1 cellular context compared by ENCODE assay signal in genomic region chr14:76205708-76206107, GRCh38.
A peak's percentile ranks its signal among the peaks of the same experiment; 100 is the strongest.
TF ChIP-seq lines count a peak whose summit lies in the region.

No MANE protein-coding gene starts in this region.

TF ChIP-seq in GM12878, 131 proteins besides CTCF, POLR2A, EP300 and RAD21 (continued from another document and continues in another):
- TF ChIP-seq, protein P1, sequence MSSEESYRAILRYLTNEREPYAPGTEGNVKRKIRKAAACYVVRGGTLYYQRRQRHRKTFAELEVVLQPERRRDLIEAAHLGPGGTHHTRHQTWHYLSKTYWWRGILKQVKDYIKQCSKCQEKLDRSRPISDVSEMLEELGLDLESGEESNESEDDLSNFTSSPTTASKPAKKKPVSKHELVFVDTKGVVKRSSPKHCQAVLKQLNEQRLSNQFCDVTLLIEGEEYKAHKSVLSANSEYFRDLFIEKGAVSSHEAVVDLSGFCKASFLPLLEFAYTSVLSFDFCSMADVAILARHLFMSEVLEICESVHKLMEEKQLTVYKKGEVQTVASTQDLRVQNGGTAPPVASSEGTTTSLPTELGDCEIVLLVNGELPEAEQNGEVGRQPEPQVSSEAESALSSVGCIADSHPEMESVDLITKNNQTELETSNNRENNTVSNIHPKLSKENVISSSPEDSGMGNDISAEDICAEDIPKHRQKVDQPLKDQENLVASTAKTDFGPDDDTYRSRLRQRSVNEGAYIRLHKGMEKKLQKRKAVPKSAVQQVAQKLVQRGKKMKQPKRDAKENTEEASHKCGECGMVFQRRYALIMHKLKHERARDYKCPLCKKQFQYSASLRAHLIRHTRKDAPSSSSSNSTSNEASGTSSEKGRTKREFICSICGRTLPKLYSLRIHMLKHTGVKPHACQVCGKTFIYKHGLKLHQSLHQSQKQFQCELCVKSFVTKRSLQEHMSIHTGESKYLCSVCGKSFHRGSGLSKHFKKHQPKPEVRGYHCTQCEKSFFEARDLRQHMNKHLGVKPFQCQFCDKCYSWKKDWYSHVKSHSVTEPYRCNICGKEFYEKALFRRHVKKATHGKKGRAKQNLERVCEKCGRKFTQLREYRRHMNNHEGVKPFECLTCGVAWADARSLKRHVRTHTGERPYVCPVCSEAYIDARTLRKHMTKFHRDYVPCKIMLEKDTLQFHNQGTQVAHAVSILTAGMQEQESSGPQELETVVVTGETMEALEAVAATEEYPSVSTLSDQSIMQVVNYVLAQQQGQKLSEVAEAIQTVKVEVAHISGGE (CRISPR knock-in tag; IDR thresholded peaks at IDR 0.05) = no peak
- TF ChIP-seq CHD4 (IDR thresholded peaks at IDR 0.05) = no peak
- TF ChIP-seq BCL11A (IDR thresholded peaks at IDR 0.05; ENCODE audit: low read depth, low read length) = no peak
- TF ChIP-seq, protein P2, sequence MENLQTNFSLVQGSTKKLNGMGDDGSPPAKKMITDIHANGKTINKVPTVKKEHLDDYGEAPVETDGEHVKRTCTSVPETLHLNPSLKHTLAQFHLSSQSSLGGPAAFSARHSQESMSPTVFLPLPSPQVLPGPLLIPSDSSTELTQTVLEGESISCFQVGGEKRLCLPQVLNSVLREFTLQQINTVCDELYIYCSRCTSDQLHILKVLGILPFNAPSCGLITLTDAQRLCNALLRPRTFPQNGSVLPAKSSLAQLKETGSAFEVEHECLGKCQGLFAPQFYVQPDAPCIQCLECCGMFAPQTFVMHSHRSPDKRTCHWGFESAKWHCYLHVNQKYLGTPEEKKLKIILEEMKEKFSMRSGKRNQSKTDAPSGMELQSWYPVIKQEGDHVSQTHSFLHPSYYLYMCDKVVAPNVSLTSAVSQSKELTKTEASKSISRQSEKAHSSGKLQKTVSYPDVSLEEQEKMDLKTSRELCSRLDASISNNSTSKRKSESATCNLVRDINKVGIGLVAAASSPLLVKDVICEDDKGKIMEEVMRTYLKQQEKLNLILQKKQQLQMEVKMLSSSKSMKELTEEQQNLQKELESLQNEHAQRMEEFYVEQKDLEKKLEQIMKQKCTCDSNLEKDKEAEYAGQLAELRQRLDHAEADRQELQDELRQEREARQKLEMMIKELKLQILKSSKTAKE (IDR thresholded peaks at IDR 0.05; ENCODE audit: low read depth, poor library complexity, severe bottlenecking) = no peak
- peak; percentile 62; the same call in 2 of the 3 replicates for TF ChIP-seq POU2F2 (IDR thresholded peaks at IDR 0.05; ENCODE audit: borderline replicate concordance, low read depth, low read length)
- TF ChIP-seq, protein P3, sequence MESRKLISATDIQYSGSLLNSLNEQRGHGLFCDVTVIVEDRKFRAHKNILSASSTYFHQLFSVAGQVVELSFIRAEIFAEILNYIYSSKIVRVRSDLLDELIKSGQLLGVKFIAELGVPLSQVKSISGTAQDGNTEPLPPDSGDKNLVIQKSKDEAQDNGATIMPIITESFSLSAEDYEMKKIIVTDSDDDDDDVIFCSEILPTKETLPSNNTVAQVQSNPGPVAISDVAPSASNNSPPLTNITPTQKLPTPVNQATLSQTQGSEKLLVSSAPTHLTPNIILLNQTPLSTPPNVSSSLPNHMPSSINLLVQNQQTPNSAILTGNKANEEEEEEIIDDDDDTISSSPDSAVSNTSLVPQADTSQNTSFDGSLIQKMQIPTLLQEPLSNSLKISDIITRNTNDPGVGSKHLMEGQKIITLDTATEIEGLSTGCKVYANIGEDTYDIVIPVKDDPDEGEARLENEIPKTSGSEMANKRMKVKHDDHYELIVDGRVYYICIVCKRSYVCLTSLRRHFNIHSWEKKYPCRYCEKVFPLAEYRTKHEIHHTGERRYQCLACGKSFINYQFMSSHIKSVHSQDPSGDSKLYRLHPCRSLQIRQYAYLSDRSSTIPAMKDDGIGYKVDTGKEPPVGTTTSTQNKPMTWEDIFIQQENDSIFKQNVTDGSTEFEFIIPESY (IDR thresholded peaks at IDR 0.05) = no peak
- TF ChIP-seq EGR1 (IDR thresholded peaks at IDR 0.05; ENCODE audit: borderline replicate concordance in 1 of 2, low read depth in 2 of 2, low read length in 2 of 2) = no peak
- no peak for TF ChIP-seq ZNF217 (IDR thresholded peaks at IDR 0.05)
- TF ChIP-seq, protein P4, sequence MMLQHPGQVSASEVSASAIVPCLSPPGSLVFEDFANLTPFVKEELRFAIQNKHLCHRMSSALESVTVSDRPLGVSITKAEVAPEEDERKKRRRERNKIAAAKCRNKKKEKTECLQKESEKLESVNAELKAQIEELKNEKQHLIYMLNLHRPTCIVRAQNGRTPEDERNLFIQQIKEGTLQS (IDR thresholded peaks at IDR 0.05; ENCODE audit: borderline replicate concordance, extremely low read depth, low read depth, low read length) = no peak
- TF ChIP-seq SUZ12 (IDR thresholded peaks at IDR 0.05; ENCODE audit: unreplicated experiment) = no peak
- no peak for TF ChIP-seq BACH1 (IDR thresholded peaks at IDR 0.05; ENCODE audit: borderline replicate concordance)
- TF ChIP-seq TARDBP (IDR thresholded peaks at IDR 0.05; ENCODE audit: borderline replicate concordance) = no peak
- TF ChIP-seq IKZF2 (IDR thresholded peaks at IDR 0.05) = peak; percentile 12 to 74; a peak in 3 of 4 replicates
- no peak for TF ChIP-seq ZNF207 (IDR thresholded peaks at IDR 0.05; ENCODE audit: borderline replicate concordance)
- TF ChIP-seq, protein P5, sequence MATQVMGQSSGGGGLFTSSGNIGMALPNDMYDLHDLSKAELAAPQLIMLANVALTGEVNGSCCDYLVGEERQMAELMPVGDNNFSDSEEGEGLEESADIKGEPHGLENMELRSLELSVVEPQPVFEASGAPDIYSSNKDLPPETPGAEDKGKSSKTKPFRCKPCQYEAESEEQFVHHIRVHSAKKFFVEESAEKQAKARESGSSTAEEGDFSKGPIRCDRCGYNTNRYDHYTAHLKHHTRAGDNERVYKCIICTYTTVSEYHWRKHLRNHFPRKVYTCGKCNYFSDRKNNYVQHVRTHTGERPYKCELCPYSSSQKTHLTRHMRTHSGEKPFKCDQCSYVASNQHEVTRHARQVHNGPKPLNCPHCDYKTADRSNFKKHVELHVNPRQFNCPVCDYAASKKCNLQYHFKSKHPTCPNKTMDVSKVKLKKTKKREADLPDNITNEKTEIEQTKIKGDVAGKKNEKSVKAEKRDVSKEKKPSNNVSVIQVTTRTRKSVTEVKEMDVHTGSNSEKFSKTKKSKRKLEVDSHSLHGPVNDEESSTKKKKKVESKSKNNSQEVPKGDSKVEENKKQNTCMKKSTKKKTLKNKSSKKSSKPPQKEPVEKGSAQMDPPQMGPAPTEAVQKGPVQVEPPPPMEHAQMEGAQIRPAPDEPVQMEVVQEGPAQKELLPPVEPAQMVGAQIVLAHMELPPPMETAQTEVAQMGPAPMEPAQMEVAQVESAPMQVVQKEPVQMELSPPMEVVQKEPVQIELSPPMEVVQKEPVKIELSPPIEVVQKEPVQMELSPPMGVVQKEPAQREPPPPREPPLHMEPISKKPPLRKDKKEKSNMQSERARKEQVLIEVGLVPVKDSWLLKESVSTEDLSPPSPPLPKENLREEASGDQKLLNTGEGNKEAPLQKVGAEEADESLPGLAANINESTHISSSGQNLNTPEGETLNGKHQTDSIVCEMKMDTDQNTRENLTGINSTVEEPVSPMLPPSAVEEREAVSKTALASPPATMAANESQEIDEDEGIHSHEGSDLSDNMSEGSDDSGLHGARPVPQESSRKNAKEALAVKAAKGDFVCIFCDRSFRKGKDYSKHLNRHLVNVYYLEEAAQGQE (IDR thresholded peaks at IDR 0.05; ENCODE audit: low read depth, low read length) = no peak
- TF ChIP-seq CREM (IDR thresholded peaks at IDR 0.05; ENCODE audit: low read depth) = no peak
- TF ChIP-seq RBBP5 (conservative IDR thresholded peaks at IDR 0.05) = no peak
- no peak for TF ChIP-seq MXI1 (IDR thresholded peaks at IDR 0.05; ENCODE audit: low read depth, low read length)
- no peak for TF ChIP-seq WRNIP1 (IDR thresholded peaks at IDR 0.05; ENCODE audit: borderline replicate concordance, low read depth, low read length)
- no peak; the same call in 1 of the 2 replicates for TF ChIP-seq GATAD2B (conservative IDR thresholded peaks at IDR 0.05; ENCODE audit: low read depth)
- no peak for TF ChIP-seq NFXL1 (IDR thresholded peaks at IDR 0.05; ENCODE audit: borderline replicate concordance)
- no peak for TF ChIP-seq SUPT20H (IDR thresholded peaks at IDR 0.05; ENCODE audit: borderline replicate concordance, control insufficient read depth, low read depth, low read length)
- TF ChIP-seq BHLHE40 (IDR thresholded peaks at IDR 0.05; ENCODE audit: borderline replicate concordance in 1 of 2, low read depth in 2 of 2, low read length in 1 of 2) = no peak
- no peak for TF ChIP-seq KDM1A (IDR thresholded peaks at IDR 0.05; ENCODE audit: borderline replicate concordance)
- peak; percentile 51; the same call in 1 of the 2 replicates for TF ChIP-seq RELB (IDR thresholded peaks at IDR 0.05; ENCODE audit: low read depth)
- TF ChIP-seq KLF5 (IDR thresholded peaks at IDR 0.05; ENCODE audit: partially characterized antibody) = no peak
- TF ChIP-seq SRF (IDR thresholded peaks at IDR 0.05; ENCODE audit: low read depth in 2 of 2, low read length in 2 of 2) = no peak
- TF ChIP-seq ESRRA (IDR thresholded peaks at IDR 0.05; ENCODE audit: low read length) = no peak
- no peak for TF ChIP-seq CBX3 (IDR thresholded peaks at IDR 0.05; ENCODE audit: borderline replicate concordance, low read depth)
- no peak for TF ChIP-seq NR2C2 (IDR thresholded peaks at IDR 0.05; ENCODE audit: borderline replicate concordance, control insufficient read depth, insufficient read length, low read depth)
- TF ChIP-seq ATF2 (IDR thresholded peaks at IDR 0.05; ENCODE audit: low read length) = peak; percentile 79
- no peak for TF ChIP-seq FOXM1 (IDR thresholded peaks at IDR 0.05; ENCODE audit: low read depth, low read length)
- peak; percentile 53; the same call in 1 of the 2 replicates for TF ChIP-seq RUNX3 (IDR thresholded peaks at IDR 0.05; ENCODE audit: low read length)
- no peak for TF ChIP-seq PAX8 (IDR thresholded peaks at IDR 0.05)
- TF ChIP-seq, protein P6, sequence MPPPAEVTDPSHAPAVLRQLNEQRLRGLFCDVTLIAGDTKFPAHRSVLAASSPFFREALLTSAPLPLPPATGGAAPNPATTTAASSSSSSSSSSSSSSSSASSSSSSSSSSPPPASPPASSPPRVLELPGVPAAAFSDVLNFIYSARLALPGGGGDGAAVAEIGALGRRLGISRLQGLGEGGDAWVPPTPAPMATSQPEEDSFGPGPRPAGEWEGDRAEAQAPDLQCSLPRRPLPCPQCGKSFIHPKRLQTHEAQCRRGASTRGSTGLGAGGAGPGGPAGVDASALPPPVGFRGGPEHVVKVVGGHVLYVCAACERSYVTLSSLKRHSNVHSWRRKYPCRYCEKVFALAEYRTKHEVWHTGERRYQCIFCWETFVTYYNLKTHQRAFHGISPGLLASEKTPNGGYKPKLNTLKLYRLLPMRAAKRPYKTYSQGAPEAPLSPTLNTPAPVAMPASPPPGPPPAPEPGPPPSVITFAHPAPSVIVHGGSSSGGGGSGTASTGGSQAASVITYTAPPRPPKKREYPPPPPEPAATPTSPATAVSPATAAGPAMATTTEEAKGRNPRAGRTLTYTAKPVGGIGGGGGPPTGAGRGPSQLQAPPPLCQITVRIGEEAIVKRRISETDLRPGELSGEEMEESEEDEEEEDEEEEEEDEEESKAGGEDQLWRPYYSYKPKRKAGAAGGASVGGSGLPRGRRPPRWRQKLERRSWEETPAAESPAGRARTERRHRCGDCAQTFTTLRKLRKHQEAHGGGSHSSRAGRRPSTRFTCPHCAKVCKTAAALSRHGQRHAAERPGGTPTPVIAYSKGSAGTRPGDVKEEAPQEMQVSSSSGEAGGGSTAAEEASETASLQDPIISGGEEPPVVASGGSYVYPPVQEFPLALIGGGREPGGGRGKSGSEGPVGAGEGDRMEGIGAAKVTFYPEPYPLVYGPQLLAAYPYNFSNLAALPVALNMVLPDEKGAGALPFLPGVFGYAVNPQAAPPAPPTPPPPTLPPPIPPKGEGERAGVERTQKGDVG (CRISPR knock-in tag; IDR thresholded peaks at IDR 0.05) = no peak
- TF ChIP-seq ZSCAN29 (IDR thresholded peaks at IDR 0.05) = no peak
- TF ChIP-seq PKNOX1 (IDR thresholded peaks at IDR 0.05) = no peak
- no peak for TF ChIP-seq SMC3 (IDR thresholded peaks at IDR 0.05; ENCODE audit: borderline replicate concordance, low read length)
- TF ChIP-seq RELA (IDR thresholded peaks at IDR 0.05; ENCODE audit: borderline replicate concordance, partially characterized antibody) = no peak
- 0 out of 2 replicates have a peak, but pooled peaks have one; percentile 44 for TF ChIP-seq HDGF (IDR thresholded peaks at IDR 0.05)
- TF ChIP-seq CEBPB (IDR thresholded peaks at IDR 0.05; ENCODE audit: borderline replicate concordance in 1 of 2, low read depth in 2 of 2, low read length in 2 of 2) = no peak
- no peak for TF ChIP-seq SMAD5 (IDR thresholded peaks at IDR 0.05; ENCODE audit: low read depth)
- TF ChIP-seq ATF7 (IDR thresholded peaks at IDR 0.05; ENCODE audit: low read depth) = peak; percentile 55; the same call in 1 of the 2 replicates
- no peak for TF ChIP-seq USF2 (IDR thresholded peaks at IDR 0.05; ENCODE audit: borderline replicate concordance, low read depth, low read length)
